ENCODE assay signal across 8 cellular contexts in the genomic region with DNA sequence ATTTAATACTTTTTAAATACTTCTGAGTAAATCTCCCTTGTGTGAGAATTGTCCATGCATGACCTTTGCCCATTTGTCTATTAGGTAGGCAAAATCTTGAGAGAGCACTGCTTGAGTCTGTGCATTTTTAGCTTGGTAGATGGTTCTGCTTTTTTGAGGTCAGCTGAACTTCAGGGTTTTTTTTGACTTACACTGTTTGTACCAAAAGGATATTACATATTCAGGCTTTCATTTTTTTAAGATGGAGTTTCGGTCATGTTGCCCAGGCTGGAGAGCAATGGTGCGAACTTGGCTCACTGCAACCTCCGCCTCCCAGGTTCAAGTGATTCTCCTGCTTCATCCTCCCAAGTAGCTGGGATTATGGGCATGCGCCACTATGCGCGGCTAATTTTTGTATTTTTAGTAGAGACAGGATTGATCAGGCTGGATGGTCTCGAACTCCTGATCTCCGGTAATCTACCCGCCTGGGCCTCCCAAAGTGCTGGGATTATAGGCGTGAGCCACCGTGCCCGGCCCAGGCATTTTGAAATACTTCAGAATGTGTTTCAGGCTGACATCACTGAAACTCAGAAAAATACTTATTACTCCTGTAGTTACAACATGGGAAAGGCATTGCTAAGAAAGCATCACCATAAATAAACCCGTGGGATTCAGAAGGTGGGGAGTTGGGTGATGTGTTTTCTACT. TPM values are rescaled to one million over a fixed set of nuclear protein-coding genes. Genes with fewer than 3 reads are reported as not detected.
DNase-seq lines count a peak whose midpoint lies in the region; ATAC-seq, FAIRE-seq and TF ChIP-seq lines count a peak whose summit lies in the region.

No MANE protein-coding gene starts in this region.

- no peak for FAIRE-seq in kidney (lab: Jason Lieb, UNC)

- H2AFZ ChIP-seq in osteoblast (ENCODE audit: low read length): no peak overlapping the region

- CTCF ChIA-PET in activated CD4-positive, alpha-beta T cell treated with anti-CD3 and anti-CD28 coated beads for 36 hours (lab: Charles Lee): interaction anchor here (1.0 to 1.5 kb wide), 2 partner anchors 11 to 13 kb away, joined by 3 read pairs; no protein-coding TSS in a partner anchor

- H3K9me3 Mint-ChIP-seq in activated CD4-positive, alpha-beta T cell treated with anti-CD3 and anti-CD28 coated beads for 36 hours (ENCODE audit: low read depth): no peaks in the 10 kb centered on the region

- H3K9me3 ChIP-seq in SJSA1 (replicated peaks) (no peaks in the 10 kb centered on the region), osteoblast (ENCODE audit: low read depth, low read length) (no peaks in the 10 kb centered on the region), kidney (ENCODE audit: control insufficient read depth in 1 of 2, low read length in 2 of 2) (no peaks in the 10 kb centered on the region)

- H3K27me3 ChIP-seq in SJSA1 (replicated peaks) (no peaks in the 10 kb centered on the region), osteoblast (ENCODE audit: insufficient read depth, low read length) (no peaks in the 10 kb centered on the region)

- no peaks in the 10 kb centered on the region for H4K20me1 ChIP-seq in osteoblast (ENCODE audit: insufficient read depth, low read length)

- H3K27me3 Mint-ChIP-seq in activated CD4-positive, alpha-beta T cell treated with anti-CD3 and anti-CD28 coated beads for 36 hours: no peaks in the 10 kb centered on the region

- H3K36me3 ChIP-seq in SJSA1: peaks cover 3% of the 10 kb centered on the region; the same call in 1 of the 2 replicates
- no peaks in the 10 kb centered on the region for H3K36me3 ChIP-seq in osteoblast (ENCODE audit: insufficient read depth, low read length)
- H3K36me3 ChIP-seq in kidney (ENCODE audit: control insufficient read depth in 1 of 2, insufficient read depth in 2 of 2, low read length in 2 of 2): no peaks in the 10 kb centered on the region

- H3K27ac Mint-ChIP-seq in activated CD4-positive, alpha-beta T cell treated with anti-CD3 and anti-CD28 coated beads for 36 hours: peak overlapping the region; percentile 33

- H3K4me3 Mint-ChIP-seq in activated CD4-positive, alpha-beta T cell treated with anti-CD3 and anti-CD28 coated beads for 36 hours: no peak overlapping the region

- H3K4me3 ChIP-seq in SJSA1: no peak overlapping the region
- no peak overlapping the region for H3K4me3 ChIP-seq in osteoblast (ENCODE audit: insufficient read depth, low read length)
- H3K4me3 ChIP-seq in kidney (ENCODE audit: low read length in 2 of 2): no peak overlapping the region

- POLR2A ChIA-PET in activated CD4-positive, alpha-beta T cell treated with anti-CD3 and anti-CD28 coated beads for 36 hours (lab: Charles Lee): interaction anchor here (0.7 kb wide), 1 partner anchor 52 kb away, joined by 3 read pairs; no protein-coding TSS in a partner anchor

- DNase-seq in activated CD4-positive, alpha-beta T cell treated with anti-CD3 and anti-CD28 coated beads for 36 hours: no peak
- DNase-seq in activated CD4-positive, alpha-beta T cell treated with anti-CD3 and anti-CD28 coated beads for 1 hour: no peak
- DNase-seq in SJSA1 (ENCODE audit: low read depth in 1 of 2, low spot score in 2 of 2) (peak; percentile 54 to 80), osteoblast (ENCODE audit: insufficient read length, low spot score, missing footprints) (peak; percentile 82), foreskin melanocyte (no peak), 8988T (no peak), kidney (no peak)

- H3K4me1 ChIP-seq in SJSA1 (replicated peaks) (peaks cover 58% of the 10 kb centered on the region), osteoblast (ENCODE audit: insufficient read depth, low read length) (peaks cover 29% of the 10 kb centered on the region), kidney (ENCODE audit: control insufficient read depth in 1 of 2, insufficient read depth in 1 of 2, low read depth in 1 of 2, low read length in 2 of 2) (no peaks in the 10 kb centered on the region)

- ATAC-seq in activated CD4-positive, alpha-beta T cell treated with anti-CD3 and anti-CD28 coated beads for 36 hours: no peak
- ATAC-seq in HG02884 (IDR thresholded peaks at IDR 0.05; ENCODE audit: unreplicated experiment): peak; percentile 50

- TF ChIP-seq CTCF in osteoblast (IDR thresholded peaks at IDR 0.05; ENCODE audit: extremely low read depth, low read depth, low read length) (no peak), kidney (IDR thresholded peaks at IDR 0.05; ENCODE audit: borderline replicate concordance, extremely low read depth, insufficient read depth) (no peak)

- no peak overlapping the region for H3K9ac ChIP-seq in kidney (ENCODE audit: low read length in 2 of 2)

- H3K79me2 ChIP-seq in osteoblast (ENCODE audit: insufficient read depth, low read length): peaks cover 73% of the 10 kb centered on the region

- H3K4me1 Mint-ChIP-seq in activated CD4-positive, alpha-beta T cell treated with anti-CD3 and anti-CD28 coated beads for 36 hours: peaks cover 65% of the 10 kb centered on the region

- no peak overlapping the region for H3K4me2 ChIP-seq in osteoblast (ENCODE audit: insufficient read depth, low read length)

- intact Hi-C loops in activated CD4-positive, alpha-beta T cell treated with anti-CD3 and anti-CD28 coated beads for 36 hours (cut with DNase I, micrococcal nuclease): no loop called here
- intact Hi-C loops in kidney (cut with DNase I): no loop called here

- H3K27ac ChIP-seq in SJSA1 (peak overlapping the region; percentile 74), osteoblast (ENCODE audit: low read depth, low read length) (peak overlapping the region; percentile 51), kidney (ENCODE audit: low read depth in 2 of 2, low read length in 2 of 2) (no peak overlapping the region)

- peaks cover 17% of the 10 kb centered on the region for H3K36me3 Mint-ChIP-seq in activated CD4-positive, alpha-beta T cell treated with anti-CD3 and anti-CD28 coated beads for 36 hours (ENCODE audit: low read depth)

RNA-seq across cellular contexts. Expression of gene RASSF3, which starts 11.1 kb away (rescaled TPM):
- 10 to 100 TPM; 38.0 to 39.0 TPM for total RNA-seq in activated CD4-positive, alpha-beta T cell treated with anti-CD3 and anti-CD28 coated beads for 36 hours
- total RNA-seq in SJSA1 (2014; rRNA removed; shearing (Covaris generic)): 10.7 and 13.7 TPM in 2 replicates
- 12.7 and 13.8 TPM in 2 replicates for total RNA-seq in osteoblast
- 35.6 TPM for total RNA-seq in kidney
- 8.2 TPM for polyA plus RNA-seq in kidney (ENCODE audit: insufficient read depth, low read depth, low replicate concordance)

Comparison
In these comparisons a context has a peak if more than half of its experiments do, and no peak if none do; other contexts are left out.
1. DNase-seq: peak in SJSA1 (2 of 2) and osteoblast (single experiment); none in activated CD4-positive, alpha-beta T cell treated with anti-CD3 and anti-CD28 coated beads for 36 hours (single experiment), activated CD4-positive, alpha-beta T cell treated with anti-CD3 and anti-CD28 coated beads for 1 hour (single experiment), foreskin melanocyte (single experiment), 8988T (single experiment) and kidney (single experiment).
2. H3K27ac ChIP-seq: peak in SJSA1 (single experiment) and osteoblast (single experiment); none in kidney (0 of 2).